Comparison of ENCODE assay signal across 6 cellular contexts in the genomic region with DNA sequence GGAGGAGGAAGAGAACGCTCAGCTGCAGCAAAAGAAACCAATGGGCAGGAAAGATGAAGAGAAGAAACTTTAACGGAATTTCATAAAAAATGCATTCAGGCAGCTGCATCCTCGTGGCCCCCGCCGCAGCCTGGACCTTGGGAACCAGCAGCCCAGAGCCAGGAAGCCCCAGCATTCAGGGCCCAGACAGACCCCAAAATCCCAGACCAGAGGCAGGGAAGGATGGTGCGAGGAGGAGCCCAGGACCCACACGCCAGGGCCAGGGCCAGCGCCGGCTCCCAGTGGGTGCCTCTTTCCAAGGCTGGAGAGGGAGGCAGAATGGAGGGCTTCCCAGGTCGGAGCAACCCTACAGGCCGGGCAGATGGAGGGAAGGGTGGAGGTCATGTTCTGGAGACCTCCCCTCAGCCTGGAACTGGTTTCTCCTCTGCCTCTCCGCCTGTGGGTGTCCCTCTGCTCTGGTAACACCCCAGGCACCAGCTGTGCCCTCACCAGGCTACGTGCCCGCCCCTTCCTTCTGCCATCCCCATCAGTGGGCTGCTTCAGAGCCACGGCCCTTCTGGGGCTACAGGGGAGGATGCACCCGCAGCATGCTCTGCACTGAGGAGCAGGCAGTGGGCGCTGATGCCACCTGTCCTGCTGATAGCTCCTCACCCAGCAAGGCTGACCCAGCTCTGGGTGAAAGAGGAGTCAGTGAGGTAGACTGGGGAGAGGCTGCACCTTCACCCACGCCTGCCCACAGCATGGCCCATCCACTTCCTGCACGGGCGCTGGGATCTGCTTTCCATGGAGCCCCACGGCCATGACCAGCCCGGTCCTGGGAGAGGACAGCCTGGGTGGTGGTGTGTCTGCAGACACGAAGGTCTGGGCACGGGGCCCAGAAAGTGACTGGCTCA. TPM values are rescaled to one million over a fixed set of nuclear protein-coding genes. Genes with fewer than 3 reads are reported as not detected.
DNase-seq lines count a peak whose midpoint lies in the region; ATAC-seq and TF ChIP-seq lines count a peak whose summit lies in the region.

No MANE protein-coding gene starts in this region.

- no peaks in the 10 kb centered on the region for H3K9me3 ChIP-seq in Loucy (ENCODE audit: insufficient read depth, low read depth, low read length)

- DNase-seq in dorsolateral prefrontal cortex (peak in 8 of 10 donors; percentile 45 to 77 (median 64)), progenitor cell of endocrine pancreas (ENCODE audit: low spot score, unreplicated experiment) (no peak), NCI-H1930 (lab: John Stamatoyannopoulos, UW) (no peak)

- no peaks in the 10 kb centered on the region for H3K27me3 Mint-ChIP-seq in progenitor cell of endocrine pancreas

- H3K27ac ChIP-seq in ACC112 (ENCODE audit: low read depth, low read length) = no peak overlapping the region
- peak overlapping the region in 48 of 59 donors; percentile 24 to 97 (median 85) for H3K27ac ChIP-seq in dorsolateral prefrontal cortex

- H3K4me1 ChIP-seq in ACC112 (ENCODE audit: control insufficient read depth, insufficient read depth, low read length, unreplicated experiment) (peaks cover 25% of the 10 kb centered on the region), Loucy (ENCODE audit: insufficient read depth, low read length, poor library complexity, severe bottlenecking) (peaks cover 26% of the 10 kb centered on the region)

- H3K79me2 ChIP-seq in ACC112 (ENCODE audit: control insufficient read depth, insufficient read depth, low read length, unreplicated experiment) = no peaks in the 10 kb centered on the region
- peaks cover 34% of the 10 kb centered on the region; the same call in 1 of the 2 replicates for H3K79me2 ChIP-seq in Loucy (ENCODE audit: insufficient read depth, low read length)

- H3K4me3 Mint-ChIP-seq in progenitor cell of endocrine pancreas (ENCODE audit: low read depth) = peak overlapping the region; percentile 75

- H3K27ac Mint-ChIP-seq in progenitor cell of endocrine pancreas = peak overlapping the region; percentile 49

- H3F3A ChIP-seq in Loucy (ENCODE audit: low read depth) = no peaks in the 10 kb centered on the region

- H3K4me3 ChIP-seq in ACC112 (ENCODE audit: low read depth, low read length) (peak overlapping the region; percentile 86), Loucy (ENCODE audit: low read length, poor library complexity, severe bottlenecking) (peak overlapping the region; percentile 87), dorsolateral prefrontal cortex (peak overlapping the region; percentile 62 to 98 (median 91))

- peak overlapping the region; percentile 90 for H3K4me2 ChIP-seq in Loucy (ENCODE audit: low read depth, low read length, poor library complexity, severe bottlenecking)

- H3K9ac ChIP-seq in Loucy (ENCODE audit: low read depth, low read length, poor library complexity, severe bottlenecking) = peak overlapping the region; percentile 87

- H3K27me3 ChIP-seq in ACC112 (ENCODE audit: insufficient read depth, low read length) (no peaks in the 10 kb centered on the region), Loucy (ENCODE audit: insufficient read depth, low read length, poor library complexity, severe bottlenecking) (no peaks in the 10 kb centered on the region), dorsolateral prefrontal cortex (no peaks in the 10 kb centered on the region)

- 0 out of 2 replicates have a peak, but pooled peaks have one; percentile 15 for TF ChIP-seq CTCF in Loucy (conservative IDR thresholded peaks at IDR 0.05; ENCODE audit: low read length)
- TF ChIP-seq CTCF in dorsolateral prefrontal cortex (IDR thresholded peaks at IDR 0.05 in 54 of 56, conservative IDR thresholded peaks at IDR 0.05 in 2 of 56; ENCODE audit: low read depth in 1 of 56, partially characterized antibody in 56 of 56) = no peak
- TF ChIP-seq CTCF in progenitor cell of endocrine pancreas (IDR thresholded peaks at IDR 0.05; ENCODE audit: unreplicated experiment) = no peak

- H3K9me2 ChIP-seq in Loucy (replicated peaks; ENCODE audit: low read depth, low read length) = no peaks in the 10 kb centered on the region

- no peak overlapping the region for H2AFZ ChIP-seq in ACC112 (ENCODE audit: low read length, unreplicated experiment)
- peak overlapping the region; percentile 91; the same call in 1 of the 2 replicates for H2AFZ ChIP-seq in Loucy (ENCODE audit: low read length)

- intact Hi-C loops in dorsolateral prefrontal cortex (cut with DNase I) = loop anchor here in 1 of 2 donors (1.0 to 5.0 kb wide), 2 partner anchors 17 to 135 kb away; a partner anchor contains a TSS

- H4K20me1 ChIP-seq in Loucy (ENCODE audit: insufficient read depth, low read length, poor library complexity, severe bottlenecking) = no peaks in the 10 kb centered on the region

- ATAC-seq in GM21619 (IDR thresholded peaks at IDR 0.05; ENCODE audit: unreplicated experiment) = no peak

- H3K36me3 Mint-ChIP-seq in progenitor cell of endocrine pancreas (ENCODE audit: insufficient read depth) = no peaks in the 10 kb centered on the region

- no peaks in the 10 kb centered on the region for H3K9me3 Mint-ChIP-seq in progenitor cell of endocrine pancreas (ENCODE audit: low read depth)

- H3K36me3 ChIP-seq in ACC112 (ENCODE audit: insufficient read depth, low read length) (no peaks in the 10 kb centered on the region), Loucy (ENCODE audit: insufficient read depth, low read length) (peaks cover 3% of the 10 kb centered on the region; the same call in 1 of the 2 replicates)

- peaks cover 14% of the 10 kb centered on the region for H3K4me1 Mint-ChIP-seq in progenitor cell of endocrine pancreas (ENCODE audit: low read depth)

RNA-seq across cellular contexts. Expression of a gene that starts 1.2 kb away (rescaled TPM):
- total RNA-seq in dorsolateral prefrontal cortex (10 to 100 TPM in 111 of 120 experiments, 1 to 10 TPM in 9; 7.9 to 31.1 (median 15.6) TPM), progenitor cell of endocrine pancreas (14.8 and 16.3 TPM in 2 replicates)

RNA-seq across cellular contexts. Expression of a gene that starts 10.5 kb away (rescaled TPM):
- 10 to 100 TPM; 33.7 to 71.4 (median 51.1) TPM for total RNA-seq in dorsolateral prefrontal cortex
- 55.2 and 59.2 TPM in 2 replicates for total RNA-seq in progenitor cell of endocrine pancreas

RNA-seq across cellular contexts. Expression of a gene that starts 10.8 kb away (rescaled TPM):
- total RNA-seq in dorsolateral prefrontal cortex (10 to 100 TPM; 41.9 to 89.7 (median 60.2) TPM), progenitor cell of endocrine pancreas (66.8 and 68.1 TPM in 2 replicates)

RNA-seq across cellular contexts. Expression of a gene that starts 17.0 kb away (rescaled TPM):
- 10 to 100 TPM in 116 of 120 experiments, 1 to 10 TPM in 4; 8.5 to 25.5 (median 15.6) TPM for total RNA-seq in dorsolateral prefrontal cortex
- total RNA-seq in progenitor cell of endocrine pancreas = 14.1 and 18.4 TPM in 2 replicates

Comparison
In these comparisons a context has a peak if more than half of its experiments do, and no peak if none do; other contexts are left out.
1. DNase-seq: peak in dorsolateral prefrontal cortex (8 of 10); none in progenitor cell of endocrine pancreas (single experiment) and NCI-H1930 (0 of 2).
2. Peak in every context shown above with its lines, with median percentiles within 50 percentile points of each other: H3K4me3 ChIP-seq.